Comparison of ENCODE assay signal across 12 cellular contexts in the genomic region with DNA sequence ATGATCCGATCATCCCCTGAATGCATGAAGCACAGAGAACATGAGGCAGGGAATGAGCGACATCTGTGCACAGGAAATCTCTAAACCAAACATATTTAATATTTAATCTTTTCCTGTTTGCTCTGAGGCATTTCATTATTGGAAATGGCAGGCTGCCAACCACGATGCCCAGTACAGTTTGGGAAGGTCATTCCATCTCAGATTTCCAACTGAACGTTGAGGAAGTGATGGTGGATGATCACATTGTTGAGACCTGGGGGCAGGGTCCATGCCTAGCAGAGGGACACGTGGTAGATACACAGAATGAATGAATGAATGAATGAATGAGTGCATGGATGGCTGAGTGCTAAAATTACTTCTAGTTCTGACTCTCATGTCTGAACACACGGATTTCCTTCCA. TPM values are rescaled to one million over a fixed set of nuclear protein-coding genes. Genes with fewer than 3 reads are reported as not detected.
DNase-seq lines count a peak whose midpoint lies in the region; ATAC-seq, FAIRE-seq and TF ChIP-seq lines count a peak whose summit lies in the region.
"Had no signal": no experiment of that assay in that cellular context is flagged by ENCODE, and none has a peak within 500 bp of the region (broad histone marks: within the 10 kb centered on the region; RNA-seq: fewer than 3 reads in every experiment).

No MANE protein-coding gene starts in this region.

- no peak for TF ChIP-seq CTCF in mucosa of descending colon (IDR thresholded peaks at IDR 0.05)

- peaks cover 81% of the 10 kb centered on the region for H3K4me1 Mint-ChIP-seq in T-helper 2 cell treated with Interferon-gamma antibody and Interleukin-4, amounts not matched to agents 5 μg/mL and 100 μg/mL, for 36 hours (ENCODE audit: low read depth)
- peaks cover 98% of the 10 kb centered on the region for H3K4me1 Mint-ChIP-seq in activated CD8-positive, alpha-beta T cell treated with anti-CD3 and anti-CD28 coated beads, Interleukin-2, amount 10 ng/mL, durations not matched to agents 7 days and 5 days (ENCODE audit: low read depth)
- peaks cover 57% of the 10 kb centered on the region for H3K4me1 Mint-ChIP-seq in stimulated activated memory B cell treated with anti-CD40 and anti-IgM and Interleukin-4, amounts not matched to agents 10 μg/mL and 1 μg/mL and 100 μg/mL, for 72 hours
- H3K4me1 Mint-ChIP-seq: nephron had no signal

- CTCF ChIA-PET in activated CD8-positive, alpha-beta T cell treated with anti-CD3 and anti-CD28 coated beads, Interleukin-2, amount 10 ng/mL, durations not matched to agents 7 days and 5 days (lab: Charles Lee) = interaction anchor here (1.4 to 2.8 kb wide), 4 partner anchors 25 to 77 kb away, joined by 3 to 11 read pairs (median 4); no protein-coding TSS in a partner anchor

- peak overlapping the region; percentile 64 for H3K27ac Mint-ChIP-seq in T-helper 2 cell treated with Interferon-gamma antibody and Interleukin-4, amounts not matched to agents 5 μg/mL and 100 μg/mL, for 36 hours
- H3K27ac Mint-ChIP-seq in activated CD8-positive, alpha-beta T cell treated with anti-CD3 and anti-CD28 coated beads, Interleukin-2, amount 10 ng/mL, durations not matched to agents 7 days and 5 days = peak overlapping the region; percentile 85
- H3K27ac Mint-ChIP-seq in stimulated activated memory B cell treated with anti-CD40 and anti-IgM and Interleukin-4, amounts not matched to agents 10 μg/mL and 1 μg/mL and 100 μg/mL, for 72 hours = no peak overlapping the region
- H3K27ac Mint-ChIP-seq: nephron, type B pancreatic cell had no signal

- POLR2A ChIA-PET in activated CD8-positive, alpha-beta T cell treated with anti-CD3 and anti-CD28 coated beads, Interleukin-2, amount 10 ng/mL, durations not matched to agents 7 days and 5 days (lab: Charles Lee) = interaction anchor here (1.0 to 1.6 kb wide), 5 partner anchors 15 to 110 kb away, joined by 3 to 5 read pairs (median 3); a partner anchor contains a TSS

- DNase-seq in T-helper 2 cell treated with Interferon-gamma antibody and Interleukin-4, amounts not matched to agents 5 μg/mL and 100 μg/mL, for 36 hours (ENCODE audit: low spot score) = no peak
- no peak for DNase-seq in T-helper 2 cell
- peak; percentile 15 for DNase-seq in HTR-8/SVneo (ENCODE audit: insufficient read length, low spot score)
- DNase-seq in activated CD8-positive, alpha-beta T cell treated with anti-CD3 and anti-CD28 coated beads, Interleukin-2, amount 10 ng/mL, durations not matched to agents 7 days and 5 days = no peak
- DNase-seq in mucosa of descending colon = no peak
- DNase-seq in stimulated activated CD4-positive, alpha-beta T cell treated with anti-CD3 and anti-CD28 coated beads, Interleukin-4, amount 100 ng/mL, for 24 hours = no peak
- DNase-seq in NK-92 (lab: John Stamatoyannopoulos, UW; ENCODE audit: unreplicated experiment) = no peak
- DNase-seq: activated gamma-delta T cell, kidney had no signal

- FAIRE-seq in HTR-8/SVneo (lab: Jason Lieb, UNC) = no peak
- FAIRE-seq: kidney had no signal

- H3K4me3 ChIP-seq in mucosa of descending colon = no peak overlapping the region

- H3K36me3 ChIP-seq in mucosa of descending colon (ENCODE audit: low read depth) = no peaks in the 10 kb centered on the region

- no peaks in the 10 kb centered on the region for H3K9me3 ChIP-seq in mucosa of descending colon

- intact Hi-C loops in mucosa of descending colon (cut with DNase I, micrococcal nuclease) = no loop called here

- no peak for ATAC-seq in activated CD8-positive, alpha-beta T cell treated with anti-CD3 and anti-CD28 coated beads, Interleukin-2, amount 10 ng/mL, durations not matched to agents 7 days and 5 days
- peak; percentile 18 for ATAC-seq in mucosa of descending colon
- ATAC-seq in stimulated activated memory B cell treated with anti-CD40 and anti-IgM and Interleukin-4, amounts not matched to agents 10 μg/mL and 1 μg/mL and 100 μg/mL, for 72 hours = no peak

- H3K4me1 ChIP-seq in mucosa of descending colon (ENCODE audit: low read depth) = no peaks in the 10 kb centered on the region

- peaks cover 2% of the 10 kb centered on the region for H3K36me3 Mint-ChIP-seq in T-helper 2 cell treated with Interferon-gamma antibody and Interleukin-4, amounts not matched to agents 5 μg/mL and 100 μg/mL, for 36 hours (ENCODE audit: low read depth)
- H3K36me3 Mint-ChIP-seq in activated CD8-positive, alpha-beta T cell treated with anti-CD3 and anti-CD28 coated beads, Interleukin-2, amount 10 ng/mL, durations not matched to agents 7 days and 5 days (ENCODE audit: low read depth) = peaks cover 11% of the 10 kb centered on the region
- H3K36me3 Mint-ChIP-seq in stimulated activated memory B cell treated with anti-CD40 and anti-IgM and Interleukin-4, amounts not matched to agents 10 μg/mL and 1 μg/mL and 100 μg/mL, for 72 hours = no peaks in the 10 kb centered on the region
- H3K36me3 Mint-ChIP-seq: type B pancreatic cell had no signal

- H3K4me3 Mint-ChIP-seq in T-helper 2 cell treated with Interferon-gamma antibody and Interleukin-4, amounts not matched to agents 5 μg/mL and 100 μg/mL, for 36 hours = peak overlapping the region; percentile 74
- peak overlapping the region; percentile 62 for H3K4me3 Mint-ChIP-seq in activated CD8-positive, alpha-beta T cell treated with anti-CD3 and anti-CD28 coated beads, Interleukin-2, amount 10 ng/mL, durations not matched to agents 7 days and 5 days
- H3K4me3 Mint-ChIP-seq in stimulated activated memory B cell treated with anti-CD40 and anti-IgM and Interleukin-4, amounts not matched to agents 10 μg/mL and 1 μg/mL and 100 μg/mL, for 72 hours = no peak overlapping the region
- H3K4me3 Mint-ChIP-seq: nephron, type B pancreatic cell had no signal

- H3K27me3 Mint-ChIP-seq in T-helper 2 cell treated with Interferon-gamma antibody and Interleukin-4, amounts not matched to agents 5 μg/mL and 100 μg/mL, for 36 hours (ENCODE audit: low read depth) = peaks cover 45% of the 10 kb centered on the region
- H3K27me3 Mint-ChIP-seq in activated CD8-positive, alpha-beta T cell treated with anti-CD3 and anti-CD28 coated beads, Interleukin-2, amount 10 ng/mL, durations not matched to agents 7 days and 5 days (ENCODE audit: low read depth) = no peaks in the 10 kb centered on the region
- H3K27me3 Mint-ChIP-seq in stimulated activated memory B cell treated with anti-CD40 and anti-IgM and Interleukin-4, amounts not matched to agents 10 μg/mL and 1 μg/mL and 100 μg/mL, for 72 hours = peaks cover 8% of the 10 kb centered on the region
- H3K27me3 Mint-ChIP-seq: type B pancreatic cell had no signal

- H3K9me3 Mint-ChIP-seq in T-helper 2 cell treated with Interferon-gamma antibody and Interleukin-4, amounts not matched to agents 5 μg/mL and 100 μg/mL, for 36 hours = no peaks in the 10 kb centered on the region
- H3K9me3 Mint-ChIP-seq in activated CD8-positive, alpha-beta T cell treated with anti-CD3 and anti-CD28 coated beads, Interleukin-2, amount 10 ng/mL, durations not matched to agents 7 days and 5 days (ENCODE audit: insufficient read depth) = no peaks in the 10 kb centered on the region
- no peaks in the 10 kb centered on the region for H3K9me3 Mint-ChIP-seq in stimulated activated memory B cell treated with anti-CD40 and anti-IgM and Interleukin-4, amounts not matched to agents 10 μg/mL and 1 μg/mL and 100 μg/mL, for 72 hours
- H3K9me3 Mint-ChIP-seq: nephron, type B pancreatic cell had no signal

RNA-seq across cellular contexts. Expression of a gene that starts 15.9 kb away (rescaled TPM):
- total RNA-seq in activated CD8-positive, alpha-beta T cell treated with anti-CD3 and anti-CD28 coated beads, Interleukin-2, amount 10 ng/mL, durations not matched to agents 7 days and 5 days = 1 to 10 TPM; 6.2 to 6.5 TPM
- total RNA-seq in mucosa of descending colon = 1 to 10 TPM in 1 of 3 donors, under 1 TPM in 2; 0.60 to 1.1 (median 0.90) TPM
